In the genomic region with DNA sequence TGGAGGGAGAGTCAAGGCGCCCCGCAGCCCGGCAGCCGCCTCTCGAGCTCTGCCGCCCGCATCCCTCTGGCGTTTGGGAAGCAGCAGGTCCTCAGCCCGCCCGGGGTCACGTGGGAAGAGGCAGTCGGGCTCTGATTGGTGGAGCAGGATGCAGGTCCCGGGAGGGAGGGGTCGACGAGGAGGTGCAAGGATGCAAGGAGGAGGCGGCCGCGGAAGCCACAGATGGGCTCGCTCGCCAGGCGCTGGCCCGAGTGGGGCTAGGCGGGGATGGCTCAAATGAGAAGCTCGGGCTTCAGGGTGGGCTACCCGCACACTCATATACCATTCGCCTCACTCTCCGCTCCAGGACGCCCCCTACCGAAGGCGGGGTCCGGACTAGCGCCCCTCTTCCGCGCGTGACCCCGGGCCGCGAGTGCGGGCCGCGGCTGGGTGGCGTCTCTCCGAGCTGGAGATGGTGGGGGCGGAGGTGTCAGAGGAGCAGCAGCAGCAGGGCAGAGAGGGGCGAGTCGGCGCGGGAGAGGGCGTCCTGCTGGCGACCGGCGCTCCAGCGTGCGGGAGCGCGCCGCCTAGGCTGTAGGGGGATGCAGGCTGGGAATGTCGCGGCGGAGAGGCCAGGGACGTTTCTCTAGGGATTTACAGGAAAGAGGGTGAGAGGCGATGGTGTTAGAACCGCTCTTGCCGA, we compare ENCODE assay signal across 8 cellular contexts. TPM values are rescaled to one million over a fixed set of nuclear protein-coding genes. Genes with fewer than 3 reads are reported as not detected.
DNase-seq lines count a peak whose midpoint lies in the region; ATAC-seq and TF ChIP-seq lines count a peak whose summit lies in the region.

TSS of gene TMEFF2 (minus strand) at position 68 of the 682 bp plus-strand sequence. CDS start 409 bp downstream, outside the sequence.

- H3K4me2 ChIP-seq in parathyroid adenoma (ENCODE audit: low read length), result peak within 1 kb of the TSS; percentile 77

- H3K27me3 ChIP-seq in BE2C (peaks cover 50% of the 10 kb centered on the region), HUES48 (ENCODE audit: control insufficient read depth, insufficient read depth, low read length) (peaks cover 72% of the 10 kb centered on the region), SJCRH30 (no peaks in the 10 kb centered on the region; the same call in 1 of the 2 replicates), right atrium auricular region (peaks cover 16 to 29% of the 10 kb centered on the region in 2 donors), parathyroid adenoma (ENCODE audit: control insufficient read depth, insufficient read depth, low read length) (peaks cover 26% of the 10 kb centered on the region)

- H3K36me3 ChIP-seq in BE2C (no peaks in the 10 kb centered on the region), HUES48 (ENCODE audit: control insufficient read depth, insufficient read depth, low read length) (no peaks in the 10 kb centered on the region), SJCRH30 (no peaks in the 10 kb centered on the region), right atrium auricular region (no peaks in the 10 kb centered on the region), parathyroid adenoma (ENCODE audit: control insufficient read depth, insufficient read depth, low read length) (no peaks in the 10 kb centered on the region)

- DNase-seq in BE2C, result peak; percentile 97
- peak; percentile 100 for DNase-seq in SJCRH30
- DNase-seq in anterior cingulate cortex (lab: John Stamatoyannopoulos, UW), result peak; percentile 77 to 99 (median 97)
- DNase-seq in right atrium auricular region (ENCODE audit: low spot score), result peak; percentile 77
- DNase-seq in RPMI8226, result no peak

- H3K4me3 ChIP-seq in BE2C (ENCODE audit: low read depth, low read length) (peak within 1 kb of the TSS; percentile 68), HUES48 (ENCODE audit: low read depth, low read length) (peak within 1 kb of the TSS; percentile 74), SJCRH30 (peak within 1 kb of the TSS; percentile 66), right atrium auricular region (peak within 1 kb of the TSS; percentile 33 to 50), parathyroid adenoma (ENCODE audit: low read depth, low read length) (peak within 1 kb of the TSS; percentile 36)

- TF ChIP-seq CTCF in BE2C (IDR thresholded peaks at IDR 0.05; ENCODE audit: low read depth, low read length) (peak; percentile 37), right atrium auricular region (IDR thresholded peaks at IDR 0.05) (no peak), parathyroid adenoma (IDR thresholded peaks at IDR 0.05) (no peak)

- H3K27ac ChIP-seq in HUES48 (ENCODE audit: low read depth, low read length) (no peak within 1 kb of the TSS), SJCRH30 (peak within 1 kb of the TSS; percentile 19; the same call in 1 of the 2 replicates), right atrium auricular region (no peak within 1 kb of the TSS), parathyroid adenoma (no peak within 1 kb of the TSS)

- H3K9me3 ChIP-seq in BE2C (no peaks in the 10 kb centered on the region), HUES48 (ENCODE audit: control insufficient read depth, insufficient read depth, low read length) (no peaks in the 10 kb centered on the region), SJCRH30 (replicated peaks) (no peaks in the 10 kb centered on the region), right atrium auricular region (no peaks in the 10 kb centered on the region), parathyroid adenoma (ENCODE audit: control insufficient read depth, low read length) (no peaks in the 10 kb centered on the region)

- H3K4me1 ChIP-seq in BE2C, result no peaks in the 10 kb centered on the region
- peaks cover 22% of the 10 kb centered on the region for H3K4me1 ChIP-seq in HUES48 (ENCODE audit: control insufficient read depth, insufficient read depth, low read length)
- peaks cover 14% of the 10 kb centered on the region for H3K4me1 ChIP-seq in SJCRH30
- H3K4me1 ChIP-seq in right atrium auricular region, result peaks cover 0 to 28% of the 10 kb centered on the region in 2 donors
- no peaks in the 10 kb centered on the region for H3K4me1 ChIP-seq in parathyroid adenoma

- H2AFZ ChIP-seq in parathyroid adenoma, result peak within 1 kb of the TSS; percentile 51

- no peak within 1 kb of the TSS for H3K9ac ChIP-seq in HUES48 (ENCODE audit: low read depth, low read length)
- H3K9ac ChIP-seq in parathyroid adenoma, result no peak within 1 kb of the TSS

- H3K79me2 ChIP-seq in parathyroid adenoma, result no peaks in the 10 kb centered on the region

- peak; percentile 56 for ATAC-seq in GM21360 (IDR thresholded peaks at IDR 0.05; ENCODE audit: unreplicated experiment)

RNA-seq across cellular contexts. Expression of gene TMEFF2, which starts in this region (rescaled TPM):
- 5.2 TPM for polyA plus RNA-seq in BE2C (2012; ENCODE audit: insufficient read depth, insufficient read length, low read depth)
- 5.0 and 7.0 TPM in 2 replicates for total RNA-seq in SJCRH30 (2014; rRNA removed; shearing (Covaris generic))
- under 1 TPM in 1 of 2 donors, not detected in 1; 0.56 TPM for total RNA-seq in right atrium auricular region

Comparison
In these comparisons a context has a peak if more than half of its experiments do, and no peak if none do; other contexts are left out.
1. Peak in DNase-seq and H3K4me3 ChIP-seq in right atrium auricular region; RNA of the gene not detected or under 1 TPM.